25 cellular contexts compared by ENCODE assay signal in the genomic region with DNA sequence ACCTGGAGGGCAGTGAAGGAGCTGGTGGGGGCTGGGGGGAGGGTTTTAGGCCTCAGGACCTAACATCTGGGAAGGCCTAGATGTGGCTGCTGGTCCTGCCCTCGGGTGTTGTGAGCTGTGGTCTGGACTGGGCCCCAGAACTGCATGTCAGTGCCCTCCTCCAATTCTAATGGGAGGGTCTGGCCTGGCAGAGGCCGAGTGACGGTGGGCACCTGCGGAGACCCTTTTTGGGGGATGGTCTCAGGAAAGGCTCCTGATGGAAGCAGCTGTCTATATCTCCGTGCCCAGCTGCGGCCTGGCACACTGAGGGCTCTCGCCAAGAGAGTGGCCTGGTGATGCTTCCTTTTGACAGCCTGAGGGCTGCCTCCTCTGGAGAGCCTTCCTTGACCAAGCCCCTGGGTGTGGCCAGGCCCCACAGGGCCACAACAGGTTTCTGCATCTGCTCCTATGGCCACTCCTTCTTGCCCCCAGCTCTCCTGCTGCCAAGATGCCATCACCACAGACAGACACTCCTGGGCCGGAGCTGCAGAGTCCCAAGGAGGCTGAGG. TPM values are rescaled to one million over a fixed set of nuclear protein-coding genes. Genes with fewer than 3 reads are reported as not detected.
"Had no signal": no experiment of that assay in that cellular context is flagged by ENCODE, and none has a peak within 500 bp of the region (broad histone marks: within the 10 kb centered on the region; RNA-seq: fewer than 3 reads in every experiment).

No MANE protein-coding gene starts in this region.

- ATAC-seq: activated CD8-positive, alpha-beta memory T cell treated with anti-CD3 and anti-CD28 coated beads, Interleukin-2, amount 10 ng/mL, durations not matched to agents 7 days and 5 days; left lung; naive thymus-derived CD8-positive, alpha-beta T cell; upper lobe of right lung had no signal

- H3K9me3 ChIP-seq: adrenal gland, left lung, upper lobe of right lung had no signal

- H3K27ac Mint-ChIP-seq: activated CD8-positive, alpha-beta memory T cell treated with anti-CD3 and anti-CD28 coated beads, Interleukin-2, amount 10 ng/mL, durations not matched to agents 7 days and 5 days; activated naive CD4-positive, alpha-beta T cell treated with anti-CD3 and anti-CD28 coated beads, Interleukin-2, amount 50 U/mL, for 24 hours; memory B cell; naive thymus-derived CD8-positive, alpha-beta T cell had no signal

- DNase-seq: activated CD4-positive, alpha-beta T cell treated with anti-CD3 and anti-CD28 coated beads for 1 hour; activated CD4-positive, alpha-beta T cell treated with anti-CD3 and anti-CD28 coated beads, Interleukin-2, amount 50 U/mL, for 48 hours; activated CD8-positive, alpha-beta memory T cell treated with anti-CD3 and anti-CD28 coated beads, Interleukin-2, amount 10 ng/mL, durations not matched to agents 7 days and 5 days; activated T-cell treated with anti-CD3 and anti-CD28 coated beads, Interleukin-2, amount 50 U/mL, for 1 hour; adrenal gland; dermis blood vessel endothelial cell; foreskin melanocyte; head of caudate nucleus; naive thymus-derived CD8-positive, alpha-beta T cell; nucleus accumbens; stimulated activated CD4-positive, alpha-beta T cell treated with anti-CD3 and anti-CD28 coated beads, Interleukin-15, amount 100 ng/mL, for 24 hours; stimulated activated CD4-positive, alpha-beta T cell treated with anti-CD3 and anti-CD28 coated beads, Interleukin-4, amount 100 ng/mL, for 1 hour; stimulated activated naive CD4-positive, alpha-beta T cell treated with Interleukin-2 at 50 U/mL for 16 hours; T-helper 1 cell; T1000; upper lobe of right lung had no signal

- H3K4me3 Mint-ChIP-seq: activated CD8-positive, alpha-beta memory T cell treated with anti-CD3 and anti-CD28 coated beads, Interleukin-2, amount 10 ng/mL, durations not matched to agents 7 days and 5 days; activated naive CD4-positive, alpha-beta T cell treated with anti-CD3 and anti-CD28 coated beads, Interleukin-2, amount 50 U/mL, for 24 hours; naive thymus-derived CD8-positive, alpha-beta T cell had no signal

- H3K9me3 Mint-ChIP-seq: activated naive CD4-positive, alpha-beta T cell treated with anti-CD3 and anti-CD28 coated beads, Interleukin-2, amount 50 U/mL, for 24 hours; memory B cell; naive thymus-derived CD8-positive, alpha-beta T cell had no signal

- H3K36me3 ChIP-seq: adrenal gland, left lung, upper lobe of right lung had no signal

- H3K27ac ChIP-seq: adrenal gland, epithelial cell of prostate, left lung, skin epidermis, upper lobe of right lung had no signal

- H3K4me3 ChIP-seq: adrenal gland, left lung, skin epidermis, upper lobe of right lung had no signal

- FAIRE-seq: islet of Langerhans had no signal

- H3K36me3 Mint-ChIP-seq: activated CD8-positive, alpha-beta memory T cell treated with anti-CD3 and anti-CD28 coated beads, Interleukin-2, amount 10 ng/mL, durations not matched to agents 7 days and 5 days; activated naive CD4-positive, alpha-beta T cell treated with anti-CD3 and anti-CD28 coated beads, Interleukin-2, amount 50 U/mL, for 24 hours; memory B cell; naive thymus-derived CD8-positive, alpha-beta T cell had no signal

RNA-seq across cellular contexts. Expression of gene EXOC3L4, which starts 5.3 kb away (rescaled TPM):
- total RNA-seq: activated CD8-positive, alpha-beta memory T cell treated with anti-CD3 and anti-CD28 coated beads, Interleukin-2, amount 10 ng/mL, durations not matched to agents 7 days and 5 days; chondrocyte; dermis blood vessel endothelial cell; naive thymus-derived CD8-positive, alpha-beta T cell; temporal lobe had no signal
- polyA plus RNA-seq: naive thymus-derived CD8-positive, alpha-beta T cell had no signal

RNA-seq across cellular contexts. Expression of gene LBHD2, which starts 15.8 kb away (rescaled TPM):
- total RNA-seq: activated CD8-positive, alpha-beta memory T cell treated with anti-CD3 and anti-CD28 coated beads, Interleukin-2, amount 10 ng/mL, durations not matched to agents 7 days and 5 days; adrenal gland; chondrocyte; dermis blood vessel endothelial cell; fibroblast of lung; left lung; naive thymus-derived CD8-positive, alpha-beta T cell; temporal lobe; upper lobe of right lung had no signal
- polyA plus RNA-seq: adrenal gland; fibroblast of lung; naive thymus-derived CD8-positive, alpha-beta T cell had no signal

RNA-seq across cellular contexts. Expression of gene TNFAIP2, which starts 23.5 kb away (rescaled TPM):
- polyA plus RNA-seq: naive thymus-derived CD8-positive, alpha-beta T cell had no signal
